In the genomic region with DNA sequence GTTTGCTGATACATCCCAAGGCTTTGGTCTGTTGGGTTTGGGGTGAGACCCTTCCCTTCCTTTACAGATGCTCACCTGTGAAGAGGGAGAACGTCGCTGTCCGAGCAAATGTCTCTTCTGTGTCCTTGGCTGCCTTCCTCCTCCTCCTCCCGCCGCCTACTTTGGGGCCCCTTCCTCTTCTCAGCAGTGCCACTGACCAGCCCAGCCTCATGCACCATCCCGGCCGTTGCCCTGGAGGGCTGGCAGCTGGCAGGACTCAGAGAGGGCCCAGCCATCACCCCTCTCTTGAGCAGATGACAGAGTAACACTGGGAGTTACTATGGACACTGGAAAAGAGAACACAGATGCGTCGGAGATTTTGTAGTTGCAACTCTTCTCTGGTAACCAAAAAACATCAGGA, we compare ENCODE assay signal across 19 cellular contexts.
"Had no signal": no experiment of that assay in that cellular context is flagged by ENCODE, and none has a peak within 500 bp of the region (broad histone marks: within the 10 kb centered on the region; RNA-seq: fewer than 3 reads in every experiment).

No MANE protein-coding gene starts in this region.

- H3K27ac ChIP-seq: adrenal gland had no signal

- H3K27me3 Mint-ChIP-seq: activated B cell treated with CpG ODN at 0.5 μM for 24 hours; activated CD4-positive, alpha-beta T cell treated with anti-CD3 and anti-CD28 coated beads, Interleukin-2, amount 10 ng/mL, durations not matched to agents 24 days and 14 days; activated naive CD8-positive, alpha-beta T cell treated with anti-CD3 and anti-CD28 coated beads, Interleukin-2, amount 10 ng/mL, durations not matched to agents 7 days and 5 days had no signal

- H3K4me1 ChIP-seq: adrenal gland had no signal

- H3K4me3 Mint-ChIP-seq: activated B cell treated with CpG ODN at 0.5 μM for 24 hours; activated CD4-positive, alpha-beta T cell treated with anti-CD3 and anti-CD28 coated beads, Interleukin-2, amount 10 ng/mL, durations not matched to agents 24 days and 14 days; activated naive CD8-positive, alpha-beta T cell treated with anti-CD3 and anti-CD28 coated beads, Interleukin-2, amount 10 ng/mL, durations not matched to agents 7 days and 5 days; T-helper 1 cell treated with Interleukin-12 subunit alpha and Interleukin-12 subunit beta and Interleukin-4 antibody, amounts not matched to agents 30 μg/mL and 1 μg/mL, for 36 hours had no signal

- H3K9me3 Mint-ChIP-seq: activated CD4-positive, alpha-beta T cell treated with anti-CD3 and anti-CD28 coated beads, Interleukin-2, amount 10 ng/mL, durations not matched to agents 24 days and 14 days; T-helper 1 cell treated with Interleukin-12 subunit alpha and Interleukin-12 subunit beta and Interleukin-4 antibody, amounts not matched to agents 30 μg/mL and 1 μg/mL, for 36 hours had no signal

- ATAC-seq: PC-3 had no signal

- H3K27ac Mint-ChIP-seq: activated B cell treated with CpG ODN at 0.5 μM for 24 hours; activated CD4-positive, alpha-beta T cell treated with anti-CD3 and anti-CD28 coated beads, Interleukin-2, amount 10 ng/mL, durations not matched to agents 24 days and 14 days; activated naive CD8-positive, alpha-beta T cell treated with anti-CD3 and anti-CD28 coated beads, Interleukin-2, amount 10 ng/mL, durations not matched to agents 7 days and 5 days; T-helper 1 cell treated with Interleukin-12 subunit alpha and Interleukin-12 subunit beta and Interleukin-4 antibody, amounts not matched to agents 30 μg/mL and 1 μg/mL, for 36 hours had no signal

- H3K4me1 Mint-ChIP-seq: activated B cell treated with CpG ODN at 0.5 μM for 24 hours; activated CD4-positive, alpha-beta T cell treated with anti-CD3 and anti-CD28 coated beads, Interleukin-2, amount 10 ng/mL, durations not matched to agents 24 days and 14 days; activated naive CD8-positive, alpha-beta T cell treated with anti-CD3 and anti-CD28 coated beads, Interleukin-2, amount 10 ng/mL, durations not matched to agents 7 days and 5 days had no signal

- H3K36me3 Mint-ChIP-seq: activated naive CD8-positive, alpha-beta T cell treated with anti-CD3 and anti-CD28 coated beads, Interleukin-2, amount 10 ng/mL, durations not matched to agents 7 days and 5 days had no signal

- H3K4me3 ChIP-seq: adrenal gland had no signal

- H3K27me3 ChIP-seq: adrenal gland had no signal

- H3K9me3 ChIP-seq: adrenal gland had no signal

- H3K36me3 ChIP-seq: adrenal gland had no signal

- DNase-seq: activated B cell treated with CpG ODN at 0.5 μM for 24 hours; activated CD4-positive, alpha-beta T cell treated with anti-CD3 and anti-CD28 coated beads for 1 hour; activated CD4-positive, alpha-beta T cell treated with anti-CD3 and anti-CD28 coated beads, Interleukin-2, amount 10 ng/mL, durations not matched to agents 24 days and 14 days; activated CD4-positive, alpha-beta T cell treated with anti-CD3 and anti-CD28 coated beads, Interleukin-2, amount 50 U/mL, for 48 hours; activated CD8-positive, alpha-beta memory T cell treated with anti-CD3 and anti-CD28 coated beads, Interleukin-2, amount 50 U/mL, for 4 hours; activated naive CD4-positive, alpha-beta T cell treated with anti-CD3 and anti-CD28 coated beads, Interleukin-2, amount 50 U/mL, for 16 hours; activated naive CD8-positive, alpha-beta T cell treated with anti-CD3 and anti-CD28 coated beads, Interleukin-2, amount 10 ng/mL, durations not matched to agents 7 days and 5 days; adrenal gland; Kasumi-1; KBM-7; NCI-H1048; NCI-H146; NCI-H187 treated with DMSO at 0.1 percent for 48 hours; NCI-H2081 treated with DMSO at 0.1 percent for 48 hours; NCI-H446; NCI-H524; PC-3; SHP77 treated with DMSO at 0.1 percent for 48 hours had no signal
